ENCODE assay signal across 20 cellular contexts in the genomic region with DNA sequence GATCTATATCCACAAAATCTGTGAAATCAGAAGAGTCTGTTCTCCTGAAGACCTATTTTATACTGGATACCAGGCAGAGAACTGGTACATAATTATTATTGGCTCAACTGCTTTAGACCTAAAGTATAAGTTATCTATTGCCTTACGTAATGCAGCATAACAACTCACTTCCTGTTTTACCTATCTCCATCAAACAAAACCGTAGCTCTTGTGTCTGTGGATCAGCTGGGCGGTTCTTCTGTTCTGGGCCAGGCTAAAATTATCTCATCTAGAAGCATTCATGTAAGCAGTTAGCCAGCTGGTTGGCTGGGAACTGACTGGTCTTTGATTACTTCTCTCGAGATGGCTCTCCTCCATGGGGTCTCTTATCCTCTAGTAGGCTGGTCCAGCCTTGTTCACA. TPM values are rescaled to one million over a fixed set of nuclear protein-coding genes. Genes with fewer than 3 reads are reported as not detected.
DNase-seq lines count a peak whose midpoint lies in the region; ATAC-seq and TF ChIP-seq lines count a peak whose summit lies in the region.
"Had no signal": no experiment of that assay in that cellular context is flagged by ENCODE, and none has a peak within 500 bp of the region (broad histone marks: within the 10 kb centered on the region; RNA-seq: fewer than 3 reads in every experiment).

No MANE protein-coding gene starts in this region.

- H3K27me3 ChIP-seq in transverse colon (no peaks in the 10 kb centered on the region), upper lobe of right lung (no peaks in the 10 kb centered on the region)

- H3K4me1 ChIP-seq in transverse colon (no peaks in the 10 kb centered on the region), upper lobe of right lung (no peaks in the 10 kb centered on the region)
- H3K4me1 ChIP-seq: HAP-1 had no signal

- in situ Hi-C loops in KBM-7 (cut with MboI; ENCODE audit: low pct_unique_long_range_greater_than_20kb, low sequenced_read_pairs) (no loop called here), transverse colon (cut with MboI; ENCODE audit: low pct_ligation_motif_present in 1 of 4, low pct_unique_long_range_greater_than_20kb in 1 of 4, low sequenced_read_pairs in 3 of 4) (loop anchor here in 1 of 4 donors (25.0 kb wide), 1 partner anchor 933 kb away; no protein-coding TSS in a partner anchor)

- no peaks in the 10 kb centered on the region for H3K9me3 ChIP-seq in transverse colon
- H3K9me3 ChIP-seq in upper lobe of right lung, result no peaks in the 10 kb centered on the region
- H3K9me3 ChIP-seq: HAP-1 had no signal

- DNase-seq in activated naive CD4-positive, alpha-beta T cell treated with anti-CD3 and anti-CD28 coated beads, Interleukin-2, amount 10 ng/mL, durations not matched to agents 7 days and 5 days, result no peak
- no peak for DNase-seq in activated naive CD4-positive, alpha-beta T cell (lab: John Stamatoyannopoulos, UW)
- DNase-seq in KBM-7, result peak; percentile 20
- DNase-seq in OCI-M2 (lab: John Stamatoyannopoulos, UW; ENCODE audit: unreplicated experiment), result peak; percentile 20
- peak in 1 of 2 donors; percentile 0 for DNase-seq in memory B cell (ENCODE audit: low spot score in 2 of 2)
- no peak for DNase-seq in transverse colon
- no peak for DNase-seq in upper lobe of right lung
- DNase-seq: 8988T; CD8-positive, alpha-beta memory T cell; DND-41; KG1; NCI-H1092 treated with DMSO at 0.1 percent for 48 hours; NCI-H1694 treated with DMSO at 0.1 percent for 48 hours; NCI-H226; NCI-H524 treated with DMSO at 0.1 percent for 48 hours; PC-3 had no signal

- no peak for TF ChIP-seq CTCF in transverse colon (IDR thresholded peaks at IDR 0.05)
- no peak for TF ChIP-seq CTCF in upper lobe of right lung (IDR thresholded peaks at IDR 0.05)

- H3K9me3 Mint-ChIP-seq in activated naive CD4-positive, alpha-beta T cell treated with anti-CD3 and anti-CD28 coated beads, Interleukin-2, amount 10 ng/mL, durations not matched to agents 7 days and 5 days, result no peaks in the 10 kb centered on the region
- H3K9me3 Mint-ChIP-seq in memory B cell, result no peaks in the 10 kb centered on the region

- no peak overlapping the region for H3K4me3 Mint-ChIP-seq in activated naive CD4-positive, alpha-beta T cell treated with anti-CD3 and anti-CD28 coated beads, Interleukin-2, amount 10 ng/mL, durations not matched to agents 7 days and 5 days
- no peak overlapping the region for H3K4me3 Mint-ChIP-seq in memory B cell
- H3K4me3 Mint-ChIP-seq: CD8-positive, alpha-beta memory T cell had no signal

- H3K36me3 Mint-ChIP-seq in activated naive CD4-positive, alpha-beta T cell treated with anti-CD3 and anti-CD28 coated beads, Interleukin-2, amount 10 ng/mL, durations not matched to agents 7 days and 5 days, result no peaks in the 10 kb centered on the region
- H3K36me3 Mint-ChIP-seq in memory B cell, result no peaks in the 10 kb centered on the region

- peaks cover 7% of the 10 kb centered on the region for H3K4me1 Mint-ChIP-seq in activated naive CD4-positive, alpha-beta T cell treated with anti-CD3 and anti-CD28 coated beads, Interleukin-2, amount 10 ng/mL, durations not matched to agents 7 days and 5 days
- H3K4me1 Mint-ChIP-seq in memory B cell, result peaks cover 9% of the 10 kb centered on the region

- H3K36me3 ChIP-seq in transverse colon, result no peaks in the 10 kb centered on the region
- no peaks in the 10 kb centered on the region for H3K36me3 ChIP-seq in upper lobe of right lung
- H3K36me3 ChIP-seq: BLaER1 treated with 17β-estradiol and CSF1 and Interleukin-3, amounts not matched to agents 10 nM and 100 nM; HAP-1 had no signal

- no peak for TF ChIP-seq POLR2A in transverse colon (IDR thresholded peaks at IDR 0.05)
- TF ChIP-seq POLR2A in GM18505 (IDR thresholded peaks at IDR 0.05; ENCODE audit: borderline replicate concordance, extremely low read depth, insufficient read depth, insufficient read length), result no peak

- H3K4me3 ChIP-seq in transverse colon (no peak overlapping the region), upper lobe of right lung (no peak overlapping the region)
- H3K4me3 ChIP-seq: BLaER1 treated with 17β-estradiol and CSF1 and Interleukin-3, amounts not matched to agents 10 nM and 100 nM; HAP-1 had no signal

- WGBS in transverse colon (ENCODE audit: low coverage in 1 of 2), 2 donors, result 79% methylated on average over 4 of the region's 4 CpGs; no CpG with 5 or more reads in 1 of the 2 donors

- peak overlapping the region; percentile 55 for H3K27ac Mint-ChIP-seq in activated naive CD4-positive, alpha-beta T cell treated with anti-CD3 and anti-CD28 coated beads, Interleukin-2, amount 10 ng/mL, durations not matched to agents 7 days and 5 days
- H3K27ac Mint-ChIP-seq in memory B cell, result peak overlapping the region; percentile 80
- H3K27ac Mint-ChIP-seq: CD8-positive, alpha-beta memory T cell had no signal

- no peaks in the 10 kb centered on the region for H3K27me3 Mint-ChIP-seq in activated naive CD4-positive, alpha-beta T cell treated with anti-CD3 and anti-CD28 coated beads, Interleukin-2, amount 10 ng/mL, durations not matched to agents 7 days and 5 days
- no peaks in the 10 kb centered on the region for H3K27me3 Mint-ChIP-seq in memory B cell

- TF ChIP-seq EP300 in transverse colon (IDR thresholded peaks at IDR 0.05; ENCODE audit: low read depth), result no peak

- ATAC-seq in memory B cell (ENCODE audit: low read depth), result peak; percentile 82
- no peak for ATAC-seq in GM18505 (IDR thresholded peaks at IDR 0.05; ENCODE audit: unreplicated experiment)
- no peak for ATAC-seq in upper lobe of right lung
- ATAC-seq: PC-3 had no signal

- CTCF ChIA-PET in activated naive CD4-positive, alpha-beta T cell treated with anti-CD3 and anti-CD28 coated beads, Interleukin-2, amount 10 ng/mL, durations not matched to agents 7 days and 5 days (lab: Charles Lee), result no interaction called here

- H3K27ac ChIP-seq in transverse colon, result no peak overlapping the region
- no peak overlapping the region for H3K27ac ChIP-seq in upper lobe of right lung
- H3K27ac ChIP-seq: BLaER1 treated with 17β-estradiol and CSF1 and Interleukin-3, amounts not matched to agents 10 nM and 100 nM had no signal

- intact Hi-C loops in transverse colon (cut with DNase I; ENCODE audit: low total_unique reads), result no loop called here
- intact Hi-C loops in upper lobe of right lung (cut with DNase I), result no loop called here

RNA-seq across cellular contexts. Expression of a gene that starts 57.8 kb away (rescaled TPM):
- total RNA-seq in transverse colon, result not detected
- total RNA-seq in upper lobe of right lung, result not detected
- total RNA-seq: CD8-positive, alpha-beta memory T cell; PC-3; SK-MEL-5 had no signal

Comparison
In these comparisons a context has a peak if more than half of its experiments do, and no peak if none do; other contexts are left out.
1. DNase-seq: peak in KBM-7 (single experiment) and OCI-M2 (single experiment); none in activated naive CD4-positive, alpha-beta T cell treated with anti-CD3 and anti-CD28 coated beads, Interleukin-2, amount 10 ng/mL, durations not matched to agents 7 days and 5 days (single experiment), activated naive CD4-positive, alpha-beta T cell (0 of 4), transverse colon (single experiment) and upper lobe of right lung (single experiment).